Comparison of ENCODE assay signal across 15 cellular contexts in the genomic region with DNA sequence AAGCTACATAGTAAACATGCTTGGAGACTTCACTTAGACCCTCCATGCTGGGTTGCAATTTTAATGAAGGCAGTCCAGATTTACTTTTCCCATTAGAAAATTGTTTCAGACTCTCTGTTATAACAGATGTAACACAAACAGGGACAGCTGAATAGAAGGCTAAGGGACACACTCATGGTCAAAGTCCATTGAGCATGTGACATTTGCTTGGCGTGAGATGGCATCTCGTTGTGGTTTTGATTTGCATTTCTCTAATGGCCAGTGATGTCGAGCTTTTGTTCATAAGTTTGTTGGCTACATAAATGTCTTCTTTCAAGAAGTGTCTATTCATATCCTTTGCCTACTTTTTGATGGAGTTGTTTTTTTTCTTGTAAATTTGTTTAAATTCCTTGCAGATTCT.
"Had no signal": no experiment of that assay in that cellular context is flagged by ENCODE, and none has a peak within 500 bp of the region (broad histone marks: within the 10 kb centered on the region; RNA-seq: fewer than 3 reads in every experiment).

No MANE protein-coding gene starts in this region.

- H3K4me3 ChIP-seq: cardiac muscle cell, heart right ventricle, ovary, uterus had no signal

- H3K4me3 Mint-ChIP-seq: activated naive CD4-positive, alpha-beta T cell treated with anti-CD3 and anti-CD28 coated beads for 36 hours; activated T-helper 1 cell treated with anti-CD3 and anti-CD28 coated beads, Interleukin-12 subunit alpha, Interleukin-12 subunit beta, Interleukin-2, Interleukin-4 antibody, amounts not matched to agents 30 ng/mL and 10 ng/mL and 1 ng/mL, durations not matched to agents 14 hours and 24 hours and 36 hours; neural crest cell; WTC11 had no signal

- H3K27ac ChIP-seq: cardiac muscle cell, foreskin keratinocyte, heart right ventricle, ovary, uterus had no signal

- H3K4me1 Mint-ChIP-seq: neural crest cell had no signal

- H3K9me3 ChIP-seq: ovary had no signal

- ATAC-seq: foreskin keratinocyte, heart right ventricle, left ventricle myocardium superior, WTC11 had no signal

- H3K36me3 ChIP-seq: cardiac muscle cell, heart right ventricle, ovary, uterus had no signal

- H3K27me3 ChIP-seq: cardiac muscle cell, heart right ventricle, ovary, uterus had no signal

- H3K27ac Mint-ChIP-seq: activated naive CD4-positive, alpha-beta T cell treated with anti-CD3 and anti-CD28 coated beads for 36 hours; activated T-helper 1 cell treated with anti-CD3 and anti-CD28 coated beads, Interleukin-12 subunit alpha, Interleukin-12 subunit beta, Interleukin-2, Interleukin-4 antibody, amounts not matched to agents 30 ng/mL and 10 ng/mL and 1 ng/mL, durations not matched to agents 14 hours and 24 hours and 36 hours; WTC11 had no signal

- DNase-seq: activated CD4-positive, alpha-beta T cell treated with anti-CD3 and anti-CD28 coated beads for 48 hours; activated naive CD4-positive, alpha-beta T cell treated with anti-CD3 and anti-CD28 coated beads for 36 hours; foreskin keratinocyte; heart right ventricle; islet precursor cell; left ventricle myocardium superior; mesendoderm; ovary; stimulated activated CD4-positive, alpha-beta T cell treated with anti-CD3 and anti-CD28 coated beads, Interleukin-15, amount 100 ng/mL, for 24 hours; stimulated activated CD4-positive, alpha-beta T cell treated with anti-CD3 and anti-CD28 coated beads, Interleukin-4, amount 100 ng/mL, for 24 hours; uterus had no signal

- H3K9me3 Mint-ChIP-seq: activated T-helper 1 cell treated with anti-CD3 and anti-CD28 coated beads, Interleukin-12 subunit alpha, Interleukin-12 subunit beta, Interleukin-2, Interleukin-4 antibody, amounts not matched to agents 30 ng/mL and 10 ng/mL and 1 ng/mL, durations not matched to agents 14 hours and 24 hours and 36 hours had no signal

- H3K4me1 ChIP-seq: foreskin keratinocyte, uterus had no signal
